ENCODE assay signal across 12 cellular contexts in the genomic region with DNA sequence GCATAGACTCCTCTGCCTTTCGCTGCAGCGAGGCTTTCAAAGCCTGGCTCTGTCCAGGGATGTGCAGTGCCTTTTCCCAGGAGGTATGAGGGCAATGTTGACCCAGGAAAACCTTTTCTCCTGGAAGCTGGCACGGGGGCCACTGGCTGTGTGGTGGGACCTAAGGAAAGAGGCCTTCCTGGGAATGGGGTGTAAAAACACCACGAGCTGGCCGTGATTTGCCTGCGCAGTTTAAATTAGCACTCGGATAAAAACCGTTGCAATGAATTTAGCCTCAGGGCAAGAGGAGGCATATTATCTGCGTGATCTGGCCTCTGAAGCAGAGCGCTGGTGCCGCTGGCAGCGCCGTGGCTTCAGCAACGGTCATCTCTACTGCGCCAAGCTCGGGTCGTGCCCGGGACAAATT. TPM values are rescaled to one million over a fixed set of nuclear protein-coding genes. Genes with fewer than 3 reads are reported as not detected.
A peak's percentile ranks its signal among the peaks of the same experiment; 100 is the strongest.
DNase-seq lines count a peak whose midpoint lies in the region; TF ChIP-seq lines count a peak whose summit lies in the region.
"Had no signal": no experiment of that assay in that cellular context is flagged by ENCODE, and none has a peak within 500 bp of the region (broad histone marks: within the 10 kb centered on the region; RNA-seq: fewer than 3 reads in every experiment).

No MANE protein-coding gene starts in this region.

- H3K4ac ChIP-seq in mesenchymal stem cell (ENCODE audit: low read depth in 1 of 2, low read length in 2 of 2): no peak overlapping the region

- H3K36me3 ChIP-seq in adipocyte (ENCODE audit: control insufficient read depth, insufficient read depth, low read length, severe bottlenecking) (peaks cover 28% of the 10 kb centered on the region), mesenchymal stem cell (ENCODE audit: control insufficient read depth in 1 of 2, insufficient read depth in 2 of 2, low read depth in 1 of 2, low read length in 2 of 2) (peaks cover 13 to 30% of the 10 kb centered on the region in 2 experiments), tibial artery (peaks cover 0 to 29% (median 18%) of the 10 kb centered on the region in 3 donors)

- no peak overlapping the region for H2AFZ ChIP-seq in mesenchymal stem cell (ENCODE audit: low read depth, low read length)

- no peak for DNase-seq in T-helper 2 cell treated with Interferon-gamma antibody and Interleukin-4, amounts not matched to agents 5 μg/mL and 100 μg/mL, for 36 hours (ENCODE audit: low spot score)
- DNase-seq in T-helper 2 cell (no peak), adipocyte (ENCODE audit: low read depth) (peak; percentile 82), mesenchymal stem cell (no peak), tibial artery (no peak), NCI-H1105 treated with DMSO at 0.1 percent for 48 hours (lab: John Stamatoyannopoulos, UW) (no peak), SKM-1 treated with dmso at 0.1 percent for 144 hours (lab: John Stamatoyannopoulos, UW; ENCODE audit: unreplicated experiment) (no peak), NCI-H128 (lab: John Stamatoyannopoulos, UW; ENCODE audit: unreplicated experiment) (no peak)
- DNase-seq: DMS79 treated with DMSO at 0.1 percent for 48 hours; kidney glomerular epithelial cell; NCI-H2227 treated with DMSO at 0.1 percent for 48 hours; stimulated activated naive CD4-positive, alpha-beta T cell had no signal

- no peaks in the 10 kb centered on the region for H3K9me3 Mint-ChIP-seq in T-helper 2 cell treated with Interferon-gamma antibody and Interleukin-4, amounts not matched to agents 5 μg/mL and 100 μg/mL, for 36 hours

- peak overlapping the region; percentile 24 for H3K4me3 Mint-ChIP-seq in T-helper 2 cell treated with Interferon-gamma antibody and Interleukin-4, amounts not matched to agents 5 μg/mL and 100 μg/mL, for 36 hours

- 67% methylated on average over 18 of the region's 18 CpGs for WGBS in mesenchymal stem cell

- no peak overlapping the region for H3K18ac ChIP-seq in mesenchymal stem cell (ENCODE audit: low read depth in 1 of 2, low read length in 2 of 2)

- H3K27ac Mint-ChIP-seq in T-helper 2 cell treated with Interferon-gamma antibody and Interleukin-4, amounts not matched to agents 5 μg/mL and 100 μg/mL, for 36 hours: peak overlapping the region; percentile 70

- no peak overlapping the region for H3K23ac ChIP-seq in mesenchymal stem cell (ENCODE audit: low read length in 2 of 2)

- H2BK120ac ChIP-seq in mesenchymal stem cell (ENCODE audit: low read depth, low read length): no peak overlapping the region

- peaks cover 21% of the 10 kb centered on the region for H3K4me1 Mint-ChIP-seq in T-helper 2 cell treated with Interferon-gamma antibody and Interleukin-4, amounts not matched to agents 5 μg/mL and 100 μg/mL, for 36 hours (ENCODE audit: low read depth)

- no peak overlapping the region for H3K27ac ChIP-seq in mesenchymal stem cell (ENCODE audit: low read length, poor library complexity, severe bottlenecking)
- peak overlapping the region; percentile 93 to 96 for H3K27ac ChIP-seq in tibial artery

- H3K9me3 ChIP-seq in adipocyte (ENCODE audit: control insufficient read depth, low read length): no peaks in the 10 kb centered on the region
- no peaks in the 10 kb centered on the region for H3K9me3 ChIP-seq in mesenchymal stem cell (ENCODE audit: control insufficient read depth, low read length)
- H3K9me3 ChIP-seq in tibial artery: no peaks in the 10 kb centered on the region

- no peak overlapping the region for H4K91ac ChIP-seq in mesenchymal stem cell (ENCODE audit: low read length)

- no peak for TF ChIP-seq CTCF in tibial artery (IDR thresholded peaks at IDR 0.05)

- peak overlapping the region; percentile 95 for H3K9ac ChIP-seq in adipocyte (ENCODE audit: low read length)
- peak overlapping the region; percentile 95 for H3K9ac ChIP-seq in mesenchymal stem cell (ENCODE audit: low read length)

- intact Hi-C loops in tibial artery (cut with DNase I; ENCODE audit: low total_unique reads): loop anchor here (10.0 kb wide), 1 partner anchor 379 kb away; no protein-coding TSS in a partner anchor

- no peaks in the 10 kb centered on the region for H3K27me3 ChIP-seq in adipocyte (replicated peaks; ENCODE audit: control insufficient read depth, insufficient read depth, low read length)
- peaks cover 0 to 59% of the 10 kb centered on the region in 2 experiments for H3K27me3 ChIP-seq in mesenchymal stem cell (ENCODE audit: control insufficient read depth in 1 of 2, insufficient read depth in 1 of 2, low read length in 2 of 2)
- H3K27me3 ChIP-seq in tibial artery: no peaks in the 10 kb centered on the region

- no peak overlapping the region for H3K4me2 ChIP-seq in mesenchymal stem cell (ENCODE audit: low read length, poor library complexity, severe bottlenecking)

- H2BK12ac ChIP-seq in mesenchymal stem cell (ENCODE audit: low read length in 2 of 2): no peak overlapping the region

- peaks cover 7% of the 10 kb centered on the region for H3K79me1 ChIP-seq in mesenchymal stem cell (replicated peaks; ENCODE audit: low read length, poor library complexity, severe bottlenecking)

- H3K14ac ChIP-seq in mesenchymal stem cell (ENCODE audit: low read length in 2 of 2): no peak overlapping the region

- peak overlapping the region; percentile 94 for H3K4me3 ChIP-seq in adipocyte (ENCODE audit: low read length)
- peak overlapping the region in 1 of 2 experiments; percentile 89 for H3K4me3 ChIP-seq in mesenchymal stem cell (ENCODE audit: insufficient read depth in 1 of 2, low read depth in 1 of 2, low read length in 2 of 2)
- peak overlapping the region; percentile 82 to 95 for H3K4me3 ChIP-seq in tibial artery

- peaks cover 2% of the 10 kb centered on the region for H3K36me3 Mint-ChIP-seq in T-helper 2 cell treated with Interferon-gamma antibody and Interleukin-4, amounts not matched to agents 5 μg/mL and 100 μg/mL, for 36 hours (ENCODE audit: low read depth)

- H3K4me1 ChIP-seq in adipocyte (ENCODE audit: control insufficient read depth, insufficient read depth, low read length): peaks cover 35% of the 10 kb centered on the region
- H3K4me1 ChIP-seq in mesenchymal stem cell (ENCODE audit: control insufficient read depth, insufficient read depth, low read depth, low read length): peaks cover 44% of the 10 kb centered on the region
- H3K4me1 ChIP-seq in tibial artery: peaks cover 0 to 58% (median 35%) of the 10 kb centered on the region in 4 donors

- no peak overlapping the region for H2BK15ac ChIP-seq in mesenchymal stem cell (ENCODE audit: low read depth, poor library complexity, severe bottlenecking)

- H2BK5ac ChIP-seq in mesenchymal stem cell (ENCODE audit: low read depth, low read length, poor library complexity, severe bottlenecking): no peak overlapping the region

- H4K8ac ChIP-seq in mesenchymal stem cell (ENCODE audit: low read length): no peak overlapping the region

- peaks cover 93% of the 10 kb centered on the region for H3K27me3 Mint-ChIP-seq in T-helper 2 cell treated with Interferon-gamma antibody and Interleukin-4, amounts not matched to agents 5 μg/mL and 100 μg/mL, for 36 hours (ENCODE audit: low read depth)

- no peak overlapping the region for H2AK5ac ChIP-seq in mesenchymal stem cell (ENCODE audit: low read length, severe bottlenecking)

RNA-seq across cellular contexts. Expression of gene OSR1, which starts 3.0 kb away (rescaled TPM):
- 2.6 TPM for polyA plus RNA-seq in mesenchymal stem cell (2013, experiment 1 of 2)
- polyA plus RNA-seq in mesenchymal stem cell (2013, experiment 2 of 2): 2.7 TPM
